30 cellular contexts compared by ENCODE assay signal in the genomic region with DNA sequence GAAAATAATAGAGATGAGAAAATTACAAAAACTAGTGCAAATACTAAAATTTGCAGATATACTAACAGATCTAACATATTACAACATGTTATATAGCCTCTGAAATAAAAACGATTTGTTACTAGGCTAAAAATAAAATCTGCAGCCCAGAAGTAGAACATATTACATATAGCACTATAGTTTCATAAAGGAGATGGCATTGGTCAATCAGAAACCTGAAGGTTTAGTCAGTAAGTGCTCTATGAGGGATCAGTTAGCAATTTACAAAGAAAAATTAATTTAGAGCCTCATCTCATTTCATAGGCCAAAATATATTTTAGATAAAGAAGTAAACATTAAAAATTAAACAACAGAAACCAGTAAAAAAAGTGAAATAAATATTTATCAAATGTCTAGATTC. TPM values are rescaled to one million over a fixed set of nuclear protein-coding genes. Genes with fewer than 3 reads are reported as not detected.
"Had no signal": no experiment of that assay in that cellular context is flagged by ENCODE, and none has a peak within 500 bp of the region (broad histone marks: within the 10 kb centered on the region; RNA-seq: fewer than 3 reads in every experiment).

No MANE protein-coding gene starts in this region.

- H3K4me1 ChIP-seq: stomach, suprapubic skin, testis, tibial artery, tibial nerve, transverse colon, upper lobe of left lung, upper lobe of right lung, uterus, vagina had no signal

- H3K4me3 ChIP-seq: stomach, suprapubic skin, testis, thoracic aorta, thyroid gland, tibial artery, tibial nerve, transverse colon, upper lobe of left lung, upper lobe of right lung, uterus, vagina had no signal

- ATAC-seq: stimulated activated memory B cell treated with anti-CD40 and anti-IgM and Interleukin-4, amounts not matched to agents 10 μg/mL and 1 μg/mL and 100 μg/mL, for 72 hours; stimulated activated naive B cell treated with anti-CD40 and anti-IgM and Interleukin-4, amounts not matched to agents 10 μg/mL and 1 μg/mL and 100 μg/mL, for 72 hours; stimulated activated naive CD8-positive, alpha-beta T cell treated with anti-CD3 and anti-CD28 coated beads, Interleukin-15, amount 100 ng/mL, for 72 hours; stimulated activated naive CD8-positive, alpha-beta T cell treated with anti-CD3 and anti-CD28 coated beads, Interleukin-15, Interleukin-2, amounts not matched to agents 100 U/mL and 50 U/mL, for 24 hours; upper lobe of right lung had no signal

- FAIRE-seq: urothelium cell line had no signal

- H3K27me3 Mint-ChIP-seq: stimulated activated memory B cell treated with anti-CD40 and anti-IgM and Interleukin-4, amounts not matched to agents 10 μg/mL and 1 μg/mL and 100 μg/mL, for 72 hours; stimulated activated naive B cell treated with anti-CD40 and anti-IgM and Interleukin-4, amounts not matched to agents 10 μg/mL and 1 μg/mL and 100 μg/mL, for 72 hours; stimulated activated naive CD8-positive, alpha-beta T cell treated with anti-CD3 and anti-CD28 coated beads, Interleukin-15, amount 100 ng/mL, for 72 hours; stimulated activated naive CD8-positive, alpha-beta T cell treated with anti-CD3 and anti-CD28 coated beads, Interleukin-15, Interleukin-2, amounts not matched to agents 100 ng/mL and 50 ng/mL, for 24 hours had no signal

- DNase-seq: stimulated activated CD4-positive, alpha-beta T cell treated with anti-CD3 and anti-CD28 coated beads, Interleukin-2, amount 100 ng/mL, for 24 hours; stimulated activated CD4-positive, alpha-beta T cell treated with anti-CD3 and anti-CD28 coated beads, Interleukin-2, amount 100 ng/mL, for 48 hours; stimulated activated CD4-positive, alpha-beta T cell treated with anti-CD3 and anti-CD28 coated beads, Interleukin-4, amount 100 ng/mL, for 1 hour; stimulated activated CD4-positive, alpha-beta T cell treated with anti-CD3 and anti-CD28 coated beads, Interleukin-4, amount 100 ng/mL, for 24 hours; stimulated activated CD4-positive, alpha-beta T cell treated with anti-CD3 and anti-CD28 coated beads, Interleukin-4, amount 100 ng/mL, for 4 hours; stimulated activated CD8-positive, alpha-beta memory T cell treated with anti-CD3 and anti-CD28 coated beads, Interleukin-4, amount 100 ng/mL, for 48 hours; stimulated activated naive B cell treated with anti-CD40 and anti-IgM and Interleukin-4, amounts not matched to agents 10 μg/mL and 1 μg/mL and 100 μg/mL, for 72 hours; stimulated activated naive CD4-positive, alpha-beta T cell; stimulated activated naive CD4-positive, alpha-beta T cell treated with Interleukin-2 at 50 U/mL for 16 hours; stimulated activated naive CD8-positive, alpha-beta T cell treated with anti-CD3 and anti-CD28 coated beads, Interleukin-15, amount 100 ng/mL, for 72 hours; stimulated activated naive CD8-positive, alpha-beta T cell treated with anti-CD3 and anti-CD28 coated beads, Interleukin-15, Interleukin-2, amounts not matched to agents 100 U/mL and 50 U/mL, for 24 hours; stomach; substantia nigra; testis; thyroid gland; tibial artery; transverse colon; trophoblast cell; upper lobe of left lung; upper lobe of right lung; uterus had no signal

- H3K4me3 Mint-ChIP-seq: stimulated activated memory B cell treated with anti-CD40 and anti-IgM and Interleukin-4, amounts not matched to agents 10 μg/mL and 1 μg/mL and 100 μg/mL, for 72 hours; stimulated activated naive B cell treated with anti-CD40 and anti-IgM and Interleukin-4, amounts not matched to agents 10 μg/mL and 1 μg/mL and 100 μg/mL, for 72 hours; stimulated activated naive CD8-positive, alpha-beta T cell treated with anti-CD3 and anti-CD28 coated beads, Interleukin-15, amount 100 ng/mL, for 72 hours; stimulated activated naive CD8-positive, alpha-beta T cell treated with anti-CD3 and anti-CD28 coated beads, Interleukin-15, Interleukin-2, amounts not matched to agents 100 ng/mL and 50 ng/mL, for 24 hours had no signal

- H3K27me3 ChIP-seq: stomach, suprapubic skin, testis, thyroid gland, tibial artery, tibial nerve, transverse colon, upper lobe of left lung, upper lobe of right lung, uterus, vagina had no signal

- H3K36me3 ChIP-seq: stomach, suprapubic skin, thoracic aorta, thyroid gland, tibial artery, tibial nerve, transverse colon, upper lobe of left lung, upper lobe of right lung, uterus, vagina had no signal

- H3K27ac Mint-ChIP-seq: stimulated activated memory B cell treated with anti-CD40 and anti-IgM and Interleukin-4, amounts not matched to agents 10 μg/mL and 1 μg/mL and 100 μg/mL, for 72 hours; stimulated activated naive B cell treated with anti-CD40 and anti-IgM and Interleukin-4, amounts not matched to agents 10 μg/mL and 1 μg/mL and 100 μg/mL, for 72 hours; stimulated activated naive CD8-positive, alpha-beta T cell treated with anti-CD3 and anti-CD28 coated beads, Interleukin-15, amount 100 ng/mL, for 72 hours; stimulated activated naive CD8-positive, alpha-beta T cell treated with anti-CD3 and anti-CD28 coated beads, Interleukin-15, Interleukin-2, amounts not matched to agents 100 ng/mL and 50 ng/mL, for 24 hours had no signal

- H3K27ac ChIP-seq: stomach, suprapubic skin, testis, thoracic aorta, thyroid gland, tibial artery, tibial nerve, transverse colon, upper lobe of left lung, upper lobe of right lung, uterus, vagina had no signal

- H3K9me3 ChIP-seq: stomach, suprapubic skin, testis, thoracic aorta, thyroid gland, tibial artery, tibial nerve, transverse colon, upper lobe of left lung, upper lobe of right lung, uterus, vagina had no signal

RNA-seq across cellular contexts. Expression of a gene that starts 41.0 kb away (rescaled TPM):
- total RNA-seq: stomach, suprapubic skin, temporal lobe, tibial nerve, upper lobe of right lung, uterus, vagina had no signal
- polyA plus RNA-seq: stomach, urinary bladder had no signal
